ENCODE assay signal across 15 cellular contexts in genomic region chr12:75528692-75529091, GRCh38.
"Had no signal": no experiment of that assay in that cellular context is flagged by ENCODE, and none has a peak within 500 bp of the region (broad histone marks: within the 10 kb centered on the region; RNA-seq: fewer than 3 reads in every experiment).

No MANE protein-coding gene starts in this region.

- H3K36me3 Mint-ChIP-seq: activated naive CD4-positive, alpha-beta T cell treated with anti-CD3 and anti-CD28 coated beads, Interleukin-2, amount 10 ng/mL, durations not matched to agents 7 days and 5 days; immature natural killer cell; natural killer cell; stimulated activated effector memory CD8-positive, alpha-beta T cell treated with anti-CD3 and anti-CD28 coated beads, Interleukin-12 subunit alpha, Interleukin-12 subunit beta, amount 100 ng/mL, for 72 hours had no signal

- H3K4me3 ChIP-seq: thoracic aorta, upper lobe of right lung had no signal

- H3K27ac Mint-ChIP-seq: activated CD4-positive, alpha-beta T cell treated with anti-CD3 and anti-CD28 coated beads, Interleukin-2, amount 10 ng/mL, durations not matched to agents 24 days and 14 days; activated CD8-positive, alpha-beta T cell treated with anti-CD3 and anti-CD28 coated beads for 36 hours; activated naive CD4-positive, alpha-beta T cell treated with anti-CD3 and anti-CD28 coated beads, Interleukin-2, amount 10 ng/mL, durations not matched to agents 7 days and 5 days; activated naive CD8-positive, alpha-beta T cell treated with anti-CD3 and anti-CD28 coated beads, Interleukin-2, amount 50 U/mL, for 24 hours; immature natural killer cell; natural killer cell; stimulated activated effector memory CD8-positive, alpha-beta T cell treated with anti-CD3 and anti-CD28 coated beads, Interleukin-12 subunit alpha, Interleukin-12 subunit beta, amount 100 ng/mL, for 72 hours had no signal

- H3K9me3 ChIP-seq: thoracic aorta, upper lobe of right lung had no signal

- H3K36me3 ChIP-seq: thoracic aorta, upper lobe of right lung had no signal

- H3K4me1 Mint-ChIP-seq: immature natural killer cell had no signal

- H3K4me3 Mint-ChIP-seq: activated CD4-positive, alpha-beta T cell treated with anti-CD3 and anti-CD28 coated beads, Interleukin-2, amount 10 ng/mL, durations not matched to agents 24 days and 14 days; activated CD8-positive, alpha-beta T cell treated with anti-CD3 and anti-CD28 coated beads for 36 hours; activated naive CD4-positive, alpha-beta T cell treated with anti-CD3 and anti-CD28 coated beads, Interleukin-2, amount 10 ng/mL, durations not matched to agents 7 days and 5 days; activated naive CD8-positive, alpha-beta T cell treated with anti-CD3 and anti-CD28 coated beads, Interleukin-2, amount 50 U/mL, for 24 hours; activated T-cell treated with anti-CD3 and anti-CD28 coated beads, Interleukin-2, amount 50 U/mL, for 4 hours; immature natural killer cell; natural killer cell; stimulated activated effector memory CD8-positive, alpha-beta T cell treated with anti-CD3 and anti-CD28 coated beads, Interleukin-12 subunit alpha, Interleukin-12 subunit beta, amount 100 ng/mL, for 72 hours had no signal

- H3K9me3 Mint-ChIP-seq: activated CD4-positive, alpha-beta T cell treated with anti-CD3 and anti-CD28 coated beads, Interleukin-2, amount 10 ng/mL, durations not matched to agents 24 days and 14 days; activated CD8-positive, alpha-beta T cell treated with anti-CD3 and anti-CD28 coated beads for 36 hours; activated naive CD4-positive, alpha-beta T cell treated with anti-CD3 and anti-CD28 coated beads, Interleukin-2, amount 10 ng/mL, durations not matched to agents 7 days and 5 days; activated naive CD8-positive, alpha-beta T cell treated with anti-CD3 and anti-CD28 coated beads, Interleukin-2, amount 50 U/mL, for 24 hours; activated T-cell treated with anti-CD3 and anti-CD28 coated beads, Interleukin-2, amount 50 U/mL, for 4 hours; immature natural killer cell; natural killer cell; stimulated activated effector memory CD8-positive, alpha-beta T cell treated with anti-CD3 and anti-CD28 coated beads, Interleukin-12 subunit alpha, Interleukin-12 subunit beta, amount 100 ng/mL, for 72 hours had no signal

- H3K4me1 ChIP-seq: upper lobe of right lung had no signal

- DNase-seq: activated CD4-positive, alpha-beta T cell treated with anti-CD3 and anti-CD28 coated beads, Interleukin-2, amount 10 ng/mL, durations not matched to agents 24 days and 14 days; activated CD8-positive, alpha-beta T cell treated with anti-CD3 and anti-CD28 coated beads for 36 hours; activated naive CD4-positive, alpha-beta T cell treated with anti-CD3 and anti-CD28 coated beads, Interleukin-2, amount 10 ng/mL, durations not matched to agents 7 days and 5 days; activated naive CD8-positive, alpha-beta T cell treated with anti-CD3 and anti-CD28 coated beads, Interleukin-2, amount 50 U/mL, for 24 hours; activated T-cell treated with anti-CD3 and anti-CD28 coated beads, Interleukin-2, amount 50 U/mL, for 4 hours; aorta; cerebellar nuclear complex; cortex of kidney; immature natural killer cell; natural killer cell; stimulated activated CD4-positive, alpha-beta T cell treated with anti-CD3 and anti-CD28 coated beads, Interleukin-4, amount 100 ng/mL, for 24 hours; upper lobe of right lung had no signal

- ATAC-seq: activated CD8-positive, alpha-beta T cell treated with anti-CD3 and anti-CD28 coated beads for 36 hours; activated naive CD8-positive, alpha-beta T cell treated with anti-CD3 and anti-CD28 coated beads, Interleukin-2, amount 50 U/mL, for 24 hours; activated T-cell treated with anti-CD3 and anti-CD28 coated beads, Interleukin-2, amount 50 U/mL, for 4 hours; natural killer cell; sciatic nerve; stimulated activated effector memory CD8-positive, alpha-beta T cell treated with anti-CD3 and anti-CD28 coated beads, Interleukin-12 subunit alpha, Interleukin-12 subunit beta, amount 100 ng/mL, for 72 hours; upper lobe of right lung had no signal

- H3K27ac ChIP-seq: thoracic aorta, upper lobe of right lung had no signal

- H3K27me3 ChIP-seq: upper lobe of right lung had no signal
